Comparison of ENCODE assay signal across 8 cellular contexts in genomic region chr1:156747737-156748669, GRCh38. TPM values are rescaled to one million over a fixed set of nuclear protein-coding genes. Genes with fewer than 3 reads are reported as not detected.
DNase-seq lines count a peak whose midpoint lies in the region; ATAC-seq, FAIRE-seq and TF ChIP-seq lines count a peak whose summit lies in the region.

No MANE protein-coding gene starts in this region.

- intact Hi-C loops in heart left ventricle (cut with DNase I) (no loop called here), Right ventricle myocardium inferior (cut with DNase I) (no loop called here), lower lobe of right lung (cut with DNase I) (no loop called here)

- in situ Hi-C loops in astrocyte of the cerebellum (cut with HindIII; ENCODE audit: low sequenced_read_pairs): no loop called here

- H3K4me3 ChIP-seq in heart left ventricle (peak overlapping the region; percentile 3 to 100 (median 96)), astrocyte of the cerebellum (ENCODE audit: low read depth, low read length) (peak overlapping the region; percentile 94), lower lobe of right lung (peak overlapping the region; percentile 95), urinary bladder (ENCODE audit: low read depth, low read length) (peak overlapping the region; percentile 92)

- peak in 1 of 5 donors; percentile 55 for DNase-seq in heart left ventricle
- DNase-seq in Right ventricle myocardium inferior (ENCODE audit: missing footprints): no peak
- no peak for DNase-seq in astrocyte of the cerebellum (ENCODE audit: low read depth)
- no peak for DNase-seq in lower lobe of right lung
- DNase-seq in GM12891 (ENCODE audit: insufficient read length, low spot score): no peak
- no peak for DNase-seq in KG1 (lab: John Stamatoyannopoulos, UW)
- no peak for DNase-seq in COLO668 (lab: John Stamatoyannopoulos, UW; ENCODE audit: unreplicated experiment)

- ATAC-seq in heart left ventricle: peak in 2 of 4 donors; percentile 4 to 38
- ATAC-seq in Right ventricle myocardium inferior: no peak
- ATAC-seq in lower lobe of right lung: no peak

- H3K36me3 ChIP-seq in heart left ventricle (peaks cover 0 to 24% (median 16%) of the 10 kb centered on the region in 9 donors), lower lobe of right lung (peaks cover 24% of the 10 kb centered on the region), urinary bladder (ENCODE audit: insufficient read depth) (no peaks in the 10 kb centered on the region)

- H3K4me1 ChIP-seq in heart left ventricle (peaks cover 22 to 71% (median 58%) of the 10 kb centered on the region in 12 donors), lower lobe of right lung (peaks cover 56% of the 10 kb centered on the region), urinary bladder (ENCODE audit: insufficient read depth) (no peaks in the 10 kb centered on the region)

- H3K27ac ChIP-seq in heart left ventricle: peak overlapping the region; percentile 96 to 100 (median 99)
- peak overlapping the region; percentile 99 for H3K27ac ChIP-seq in lower lobe of right lung
- peak overlapping the region; percentile 97 for H3K27ac ChIP-seq in urinary bladder (ENCODE audit: low read depth)

- TF ChIP-seq POLR2A in heart left ventricle (IDR thresholded peaks at IDR 0.05) (no peak), GM12891 (IDR thresholded peaks at IDR 0.05; ENCODE audit: low read depth, low read length) (no peak)

- no peaks in the 10 kb centered on the region for H3K27me3 ChIP-seq in heart left ventricle
- H3K27me3 ChIP-seq in lower lobe of right lung (ENCODE audit: low read depth): no peaks in the 10 kb centered on the region

- 3 to 8% (median 5%) methylated on average over 8 of the region's 8 CpGs for WGBS in heart left ventricle, 4 donors
- WGBS in urinary bladder: 8% methylated on average over 8 of the region's 8 CpGs

- no peak for TF ChIP-seq CTCF in heart left ventricle (IDR thresholded peaks at IDR 0.05)
- TF ChIP-seq CTCF in astrocyte of the cerebellum (IDR thresholded peaks at IDR 0.05; ENCODE audit: low read depth, low read length, missing control alignments): no peak
- no peak for TF ChIP-seq CTCF in lower lobe of right lung (IDR thresholded peaks at IDR 0.05)

- no peak for FAIRE-seq in GM12891 (lab: Jason Lieb, UNC)

- H3K9me3 ChIP-seq in heart left ventricle (no peaks in the 10 kb centered on the region), lower lobe of right lung (no peaks in the 10 kb centered on the region)

TF ChIP-seq in GM12891, 5 proteins besides CTCF, POLR2A, EP300 and RAD21:
- TF ChIP-seq SPI1 (IDR thresholded peaks at IDR 0.05; ENCODE audit: low read depth, low read length) (no peak), PAX5 (IDR thresholded peaks at IDR 0.05; ENCODE audit: insufficient read depth, low read length, severe bottlenecking) (no peak), POU2F2 (IDR thresholded peaks at IDR 0.05; ENCODE audit: low read depth, low read length) (no peak), TAF1 (IDR thresholded peaks at IDR 0.05; ENCODE audit: low read depth, low read length) (no peak), POLR2AphosphoS5 (IDR thresholded peaks at IDR 0.05; ENCODE audit: low read depth, low read length) (no peak)

RNA-seq across cellular contexts. Expression of gene HDGF, which starts 3.5 kb away (rescaled TPM):
- total RNA-seq in heart left ventricle (100 to 1,000 TPM; 137 to 224 (median 147) TPM), Right ventricle myocardium inferior (183 TPM), lower lobe of right lung (146 TPM), urinary bladder (74.8 TPM)
- polyA plus RNA-seq in heart left ventricle (100 to 1,000 TPM in 1 of 2 donors, 10 to 100 TPM in 1; 87.7 to 240 TPM), urinary bladder (113 TPM)
- polyA plus RNA-seq in GM12891 (2012; ENCODE audit: low read depth, missing spikeins): 113 TPM

RNA-seq across cellular contexts. Expression of gene MRPL24, which starts 7.1 kb away (rescaled TPM):
- 100 to 1,000 TPM in 1 of 9 donors, 10 to 100 TPM in 8; 74.8 to 117 (median 79.6) TPM for total RNA-seq in heart left ventricle
- polyA plus RNA-seq in heart left ventricle: 100 to 1,000 TPM; 135 to 230 TPM
- 103 TPM for total RNA-seq in Right ventricle myocardium inferior
- 43.7 TPM for total RNA-seq in lower lobe of right lung
- total RNA-seq in urinary bladder: 25.8 TPM
- polyA plus RNA-seq in urinary bladder: 115 TPM
- 116 TPM for polyA plus RNA-seq in GM12891 (2012; ENCODE audit: low read depth, missing spikeins)

RNA-seq across cellular contexts. Expression of gene PRCC, which starts 19.3 kb away (rescaled TPM):
- 10 to 100 TPM; 34.6 to 55.5 (median 39.0) TPM for total RNA-seq in heart left ventricle
- 10 to 100 TPM; 39.0 to 49.9 TPM for polyA plus RNA-seq in heart left ventricle
- 42.9 TPM for total RNA-seq in Right ventricle myocardium inferior
- 51.9 TPM for total RNA-seq in lower lobe of right lung
- total RNA-seq in urinary bladder: 17.7 TPM
- 49.5 TPM for polyA plus RNA-seq in urinary bladder
- 52.3 TPM for polyA plus RNA-seq in GM12891 (2012; ENCODE audit: low read depth, missing spikeins)

RNA-seq across cellular contexts. Expression of gene ISG20L2, which starts 19.4 kb away (rescaled TPM):
- total RNA-seq in heart left ventricle (10 to 100 TPM in 8 of 9 donors, 1 to 10 TPM in 1; 8.4 to 17.9 (median 12.8) TPM), Right ventricle myocardium inferior (13.1 TPM), lower lobe of right lung (22.6 TPM), urinary bladder (12.5 TPM)
- polyA plus RNA-seq in heart left ventricle (10 to 100 TPM in 1 of 2 donors, 1 to 10 TPM in 1; 5.1 to 17.6 TPM), urinary bladder (22.8 TPM)
- polyA plus RNA-seq in GM12891 (2012; ENCODE audit: low read depth, missing spikeins): 20.5 TPM

RNA-seq across cellular contexts. Expression of gene METTL25B, which starts 19.7 kb away (rescaled TPM):
- total RNA-seq in heart left ventricle (10 to 100 TPM in 8 of 9 donors, 1 to 10 TPM in 1; 8.9 to 18.9 (median 15.0) TPM), Right ventricle myocardium inferior (16.6 TPM), lower lobe of right lung (41.0 TPM), urinary bladder (11.4 TPM)
- polyA plus RNA-seq in heart left ventricle (10 to 100 TPM; 15.6 to 24.3 TPM), urinary bladder (32.6 TPM)
- 17.7 TPM for polyA plus RNA-seq in GM12891 (2012; ENCODE audit: low read depth, missing spikeins)
